ENCODE assay signal across 10 cellular contexts in genomic region chrX:151073767-151074166, GRCh38.
"Had no signal": no experiment of that assay in that cellular context is flagged by ENCODE, and none has a peak within 500 bp of the region (broad histone marks: within the 10 kb centered on the region; RNA-seq: fewer than 3 reads in every experiment).

No MANE protein-coding gene starts in this region.

- DNase-seq: GM23248, GOT3, H7, H9, HCEC 1CT, HFFc6 had no signal

- H3K9me3 ChIP-seq: HAP-1 had no signal

- H3K4me1 ChIP-seq: HAP-1 had no signal

- H3K27ac ChIP-seq: GM23248 had no signal

- H3K9ac ChIP-seq: GM23248 had no signal

- FAIRE-seq: H1, H54 had no signal

- H3K4me3 ChIP-seq: GM23248, GM23338, HAP-1 had no signal

- H3K36me3 ChIP-seq: HAP-1 had no signal
